ENCODE assay signal across 1 cellular context in the genomic region with DNA sequence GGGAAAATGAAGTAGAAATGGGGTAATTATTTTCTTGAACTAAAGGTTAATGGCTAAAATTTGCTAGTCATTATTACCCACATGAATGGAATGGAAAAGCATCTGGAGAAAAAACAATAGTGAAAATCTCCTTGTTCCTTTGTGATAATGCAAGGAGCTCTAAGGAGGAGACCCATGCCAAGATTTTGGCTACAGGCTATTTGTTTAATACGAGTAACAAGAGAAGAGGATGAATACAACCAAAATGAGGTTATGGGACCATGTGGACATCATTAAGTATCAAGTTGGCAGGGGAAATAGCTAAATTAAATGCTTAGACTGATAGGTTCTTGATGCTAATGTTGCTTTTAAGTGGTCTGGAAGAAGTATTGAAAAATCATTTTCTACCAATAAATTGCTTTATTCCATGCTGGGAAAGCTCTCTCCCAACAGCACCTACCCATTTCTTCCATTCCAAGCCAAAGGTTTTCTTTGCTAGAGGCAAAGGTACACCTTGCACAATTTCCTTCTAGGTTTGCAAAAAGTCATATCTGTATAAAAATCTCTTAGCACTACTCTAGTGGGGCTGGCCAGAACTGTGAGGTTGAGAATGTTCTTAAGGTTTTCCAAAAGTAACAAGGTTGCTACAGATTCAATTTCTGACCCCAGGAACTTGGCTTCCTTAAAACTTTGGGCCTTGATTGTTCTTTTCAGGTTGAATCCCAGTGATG.
TF ChIP-seq lines count a peak whose summit lies in the region.

No MANE protein-coding gene starts in this region.

TF ChIP-seq in A549, 52 proteins besides CTCF, POLR2A, EP300 and RAD21 (continued from another document):
- TF ChIP-seq, protein P1, sequence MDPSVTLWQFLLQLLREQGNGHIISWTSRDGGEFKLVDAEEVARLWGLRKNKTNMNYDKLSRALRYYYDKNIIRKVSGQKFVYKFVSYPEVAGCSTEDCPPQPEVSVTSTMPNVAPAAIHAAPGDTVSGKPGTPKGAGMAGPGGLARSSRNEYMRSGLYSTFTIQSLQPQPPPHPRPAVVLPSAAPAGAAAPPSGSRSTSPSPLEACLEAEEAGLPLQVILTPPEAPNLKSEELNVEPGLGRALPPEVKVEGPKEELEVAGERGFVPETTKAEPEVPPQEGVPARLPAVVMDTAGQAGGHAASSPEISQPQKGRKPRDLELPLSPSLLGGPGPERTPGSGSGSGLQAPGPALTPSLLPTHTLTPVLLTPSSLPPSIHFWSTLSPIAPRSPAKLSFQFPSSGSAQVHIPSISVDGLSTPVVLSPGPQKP (IDR thresholded peaks at IDR 0.05; ENCODE audit: low read depth, low read length): no peak
- TF ChIP-seq ZNF302 (CRISPR knock-in tag; IDR thresholded peaks at IDR 0.05) (no peak), HDAC2 (IDR thresholded peaks at IDR 0.05) (no peak), HOXA7 (CRISPR knock-in tag; IDR thresholded peaks at IDR 0.05) (no peak), BHLHE40 (IDR thresholded peaks at IDR 0.05; ENCODE audit: low read depth, low read length) (no peak), KDM1A (IDR thresholded peaks at IDR 0.05; ENCODE audit: low read depth) (no peak), RFX5 (IDR thresholded peaks at IDR 0.05) (no peak), KDM5A (IDR thresholded peaks at IDR 0.05) (no peak), HEYL (CRISPR knock-in tag; IDR thresholded peaks at IDR 0.05) (no peak), NFE2L2 (conservative IDR thresholded peaks at IDR 0.05; ENCODE audit: low read length) (no peak), SREBF2 (IDR thresholded peaks at IDR 0.05) (no peak), CHD4 (IDR thresholded peaks at IDR 0.05; ENCODE audit: borderline replicate concordance) (no peak), ZFP36 (IDR thresholded peaks at IDR 0.05; ENCODE audit: borderline replicate concordance, partially characterized antibody) (no peak), NPAS2 (CRISPR knock-in tag; IDR thresholded peaks at IDR 0.05; ENCODE audit: borderline replicate concordance) (no peak)
- TF ChIP-seq, protein P2, sequence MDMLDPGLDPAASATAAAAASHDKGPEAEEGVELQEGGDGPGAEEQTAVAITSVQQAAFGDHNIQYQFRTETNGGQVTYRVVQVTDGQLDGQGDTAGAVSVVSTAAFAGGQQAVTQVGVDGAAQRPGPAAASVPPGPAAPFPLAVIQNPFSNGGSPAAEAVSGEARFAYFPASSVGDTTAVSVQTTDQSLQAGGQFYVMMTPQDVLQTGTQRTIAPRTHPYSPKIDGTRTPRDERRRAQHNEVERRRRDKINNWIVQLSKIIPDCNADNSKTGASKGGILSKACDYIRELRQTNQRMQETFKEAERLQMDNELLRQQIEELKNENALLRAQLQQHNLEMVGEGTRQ (IDR thresholded peaks at IDR 0.05): no peak
- TF ChIP-seq, protein P3, sequence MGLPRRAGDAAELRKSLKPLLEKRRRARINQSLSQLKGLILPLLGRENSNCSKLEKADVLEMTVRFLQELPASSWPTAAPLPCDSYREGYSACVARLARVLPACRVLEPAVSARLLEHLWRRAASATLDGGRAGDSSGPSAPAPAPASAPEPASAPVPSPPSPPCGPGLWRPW (IDR thresholded peaks at IDR 0.05): no peak
- TF ChIP-seq, protein P4, sequence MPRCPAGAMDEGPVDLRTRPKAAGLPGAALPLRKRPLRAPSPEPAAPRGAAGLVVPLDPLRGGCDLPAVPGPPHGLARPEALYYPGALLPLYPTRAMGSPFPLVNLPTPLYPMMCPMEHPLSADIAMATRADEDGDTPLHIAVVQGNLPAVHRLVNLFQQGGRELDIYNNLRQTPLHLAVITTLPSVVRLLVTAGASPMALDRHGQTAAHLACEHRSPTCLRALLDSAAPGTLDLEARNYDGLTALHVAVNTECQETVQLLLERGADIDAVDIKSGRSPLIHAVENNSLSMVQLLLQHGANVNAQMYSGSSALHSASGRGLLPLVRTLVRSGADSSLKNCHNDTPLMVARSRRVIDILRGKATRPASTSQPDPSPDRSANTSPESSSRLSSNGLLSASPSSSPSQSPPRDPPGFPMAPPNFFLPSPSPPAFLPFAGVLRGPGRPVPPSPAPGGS (IDR thresholded peaks at IDR 0.05): no peak
- TF ChIP-seq, protein P5, sequence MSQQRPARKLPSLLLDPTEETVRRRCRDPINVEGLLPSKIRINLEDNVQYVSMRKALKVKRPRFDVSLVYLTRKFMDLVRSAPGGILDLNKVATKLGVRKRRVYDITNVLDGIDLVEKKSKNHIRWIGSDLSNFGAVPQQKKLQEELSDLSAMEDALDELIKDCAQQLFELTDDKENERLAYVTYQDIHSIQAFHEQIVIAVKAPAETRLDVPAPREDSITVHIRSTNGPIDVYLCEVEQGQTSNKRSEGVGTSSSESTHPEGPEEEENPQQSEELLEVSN (IDR thresholded peaks at IDR 0.05; ENCODE audit: borderline replicate concordance, low read depth): no peak
- TF ChIP-seq, protein P6, sequence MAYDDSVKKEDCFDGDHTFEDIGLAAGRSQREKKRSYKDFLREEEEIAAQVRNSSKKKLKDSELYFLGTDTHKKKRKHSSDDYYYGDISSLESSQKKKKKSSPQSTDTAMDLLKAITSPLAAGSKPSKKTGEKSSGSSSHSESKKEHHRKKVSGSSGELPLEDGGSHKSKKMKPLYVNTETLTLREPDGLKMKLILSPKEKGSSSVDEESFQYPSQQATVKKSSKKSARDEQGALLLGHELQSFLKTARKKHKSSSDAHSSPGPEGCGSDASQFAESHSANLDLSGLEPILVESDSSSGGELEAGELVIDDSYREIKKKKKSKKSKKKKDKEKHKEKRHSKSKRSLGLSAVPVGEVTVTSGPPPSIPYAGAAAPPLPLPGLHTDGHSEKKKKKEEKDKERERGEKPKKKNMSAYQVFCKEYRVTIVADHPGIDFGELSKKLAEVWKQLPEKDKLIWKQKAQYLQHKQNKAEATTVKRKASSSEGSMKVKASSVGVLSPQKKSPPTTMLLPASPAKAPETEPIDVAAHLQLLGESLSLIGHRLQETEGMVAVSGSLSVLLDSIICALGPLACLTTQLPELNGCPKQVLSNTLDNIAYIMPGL (CRISPR knock-in tag; IDR thresholded peaks at IDR 0.05; ENCODE audit: borderline replicate concordance): no peak
